13 cellular contexts compared by ENCODE assay signal in genomic region chr2:174340400-174341300, GRCh38. TPM values are rescaled to one million over a fixed set of nuclear protein-coding genes. Genes with fewer than 3 reads are reported as not detected.
DNase-seq lines count a peak whose midpoint lies in the region; ATAC-seq and TF ChIP-seq lines count a peak whose summit lies in the region.
"Had no signal": no experiment of that assay in that cellular context is flagged by ENCODE, and none has a peak within 500 bp of the region (broad histone marks: within the 10 kb centered on the region; RNA-seq: fewer than 3 reads in every experiment).

No MANE protein-coding gene starts in this region.

- POLR2A ChIA-PET in PC-3 (lab: Charles Lee; ENCODE audit: unreplicated experiment), result interaction anchor here (0.8 kb wide), 1 partner anchor 1362 kb away, joined by 3 read pairs; no protein-coding TSS in a partner anchor

- intact Hi-C loops in activated naive CD4-positive, alpha-beta T cell treated with anti-CD3 and anti-CD28 coated beads for 36 hours (cut with micrococcal nuclease), result loop anchor here (1.0 to 10.0 kb wide), 16 partner anchors 9 to 1313 kb away; partner anchors contain the start of gene SP3
- intact Hi-C loops in PC-3 (cut with micrococcal nuclease), result loop anchor here (1.0 to 10.0 kb wide), 4 partner anchors 182 to 1126 kb away; no protein-coding TSS in a partner anchor

- peak overlapping the region; percentile 65 for H3K9ac ChIP-seq in PC-3 (ENCODE audit: low read length)
- H3K9ac ChIP-seq: BLaER1 treated with 17β-estradiol and CSF1 and Interleukin-3, amounts not matched to agents 10 nM and 100 nM had no signal

- H3K79me2 ChIP-seq in PC-3 (ENCODE audit: low read length) (no peaks in the 10 kb centered on the region), hepatocyte (no peaks in the 10 kb centered on the region)

- no peaks in the 10 kb centered on the region for H3K9me3 Mint-ChIP-seq in activated naive CD4-positive, alpha-beta T cell treated with anti-CD3 and anti-CD28 coated beads, Interleukin-2, amount 10 ng/mL, durations not matched to agents 7 days and 5 days
- no peaks in the 10 kb centered on the region for H3K9me3 Mint-ChIP-seq in activated naive CD4-positive, alpha-beta T cell treated with anti-CD3 and anti-CD28 coated beads for 36 hours
- no peaks in the 10 kb centered on the region for H3K9me3 Mint-ChIP-seq in stimulated activated effector memory CD8-positive, alpha-beta T cell treated with anti-CD3 and anti-CD28 coated beads, Interleukin-12 subunit alpha, Interleukin-12 subunit beta, amount 100 ng/mL, for 72 hours

- H3K27me3 Mint-ChIP-seq in activated naive CD4-positive, alpha-beta T cell treated with anti-CD3 and anti-CD28 coated beads, Interleukin-2, amount 10 ng/mL, durations not matched to agents 7 days and 5 days, result peaks cover 91% of the 10 kb centered on the region
- H3K27me3 Mint-ChIP-seq in activated naive CD4-positive, alpha-beta T cell treated with anti-CD3 and anti-CD28 coated beads for 36 hours (ENCODE audit: low read depth), result peaks cover 59% of the 10 kb centered on the region

- H3K9me3 ChIP-seq in PC-3 (ENCODE audit: low read length) (no peaks in the 10 kb centered on the region), hepatocyte (ENCODE audit: low read depth) (no peaks in the 10 kb centered on the region)

- no peaks in the 10 kb centered on the region for H3K36me3 ChIP-seq in PC-3 (ENCODE audit: low read depth, low read length)
- H3K36me3 ChIP-seq in hepatocyte (replicated peaks; ENCODE audit: insufficient read depth, low read depth), result no peaks in the 10 kb centered on the region
- H3K36me3 ChIP-seq: BLaER1 treated with 17β-estradiol and CSF1 and Interleukin-3, amounts not matched to agents 10 nM and 100 nM had no signal

- H3K4me2 ChIP-seq in PC-3 (ENCODE audit: low read length) (peak overlapping the region; percentile 83), hepatocyte (peak overlapping the region; percentile 66)

- WGBS in hepatocyte (ENCODE audit: low lambda C conversion rate, missing lambda C conversion rate), result 4% methylated on average over 61 of the region's 70 CpGs

- DNase-seq in activated naive CD4-positive, alpha-beta T cell treated with anti-CD3 and anti-CD28 coated beads, Interleukin-2, amount 10 ng/mL, durations not matched to agents 7 days and 5 days, result no peak
- DNase-seq in activated naive CD4-positive, alpha-beta T cell treated with anti-CD3 and anti-CD28 coated beads for 36 hours, result no peak
- DNase-seq in PC-3 (peak; percentile 20), hepatocyte (ENCODE audit: low spot score) (peak; percentile 27), medulla oblongata (ENCODE audit: extremely low spot score) (no peak)
- no peak for DNase-seq in stimulated activated effector memory CD8-positive, alpha-beta T cell treated with anti-CD3 and anti-CD28 coated beads, Interleukin-12 subunit alpha, Interleukin-12 subunit beta, amount 100 ng/mL, for 72 hours (ENCODE audit: low spot score in 2 of 2)
- DNase-seq: cerebellar nuclear complex had no signal

- H4K20me1 ChIP-seq in PC-3 (ENCODE audit: low read length) (no peaks in the 10 kb centered on the region), hepatocyte (ENCODE audit: insufficient read depth, poor library complexity, severe bottlenecking) (peaks cover 2% of the 10 kb centered on the region)

- no peaks in the 10 kb centered on the region for H3F3A ChIP-seq in PC-3 (ENCODE audit: low read length, unreplicated experiment)

- H2AFZ ChIP-seq in PC-3 (ENCODE audit: low read length) (peak overlapping the region; percentile 92), hepatocyte (no peak overlapping the region)

- no TSS peak for BruUV-seq in PC-3 (replicated peaks; lab: Mats Ljungman, UMichigan)

- CTCF ChIA-PET in activated naive CD4-positive, alpha-beta T cell treated with anti-CD3 and anti-CD28 coated beads, Interleukin-2, amount 10 ng/mL, durations not matched to agents 7 days and 5 days (lab: Charles Lee), result interaction anchor here (0.7 to 2.2 kb wide), 16 partner anchors 9 to 940 kb away, joined by 3 to 14 read pairs (median 6); no protein-coding TSS in a partner anchor
- CTCF ChIA-PET in activated naive CD4-positive, alpha-beta T cell treated with anti-CD3 and anti-CD28 coated beads for 36 hours (lab: Charles Lee), result interaction anchor here (0.6 to 2.9 kb wide), 34 partner anchors 9 to 1313 kb away, joined by 3 to 22 read pairs (median 4); no protein-coding TSS in a partner anchor
- CTCF ChIA-PET in PC-3 (lab: Charles Lee), result interaction anchor here (0.6 to 1.1 kb wide), 10 partner anchors 9 to 456 kb away, joined by 3 to 9 read pairs (median 4); partner anchors contain the start of gene OLA1

- H3K27ac Mint-ChIP-seq in activated naive CD4-positive, alpha-beta T cell treated with anti-CD3 and anti-CD28 coated beads, Interleukin-2, amount 10 ng/mL, durations not matched to agents 7 days and 5 days, result peak overlapping the region; percentile 46
- H3K27ac Mint-ChIP-seq in activated naive CD4-positive, alpha-beta T cell treated with anti-CD3 and anti-CD28 coated beads for 36 hours, result no peak overlapping the region
- H3K27ac Mint-ChIP-seq in stimulated activated effector memory CD8-positive, alpha-beta T cell treated with anti-CD3 and anti-CD28 coated beads, Interleukin-12 subunit alpha, Interleukin-12 subunit beta, amount 100 ng/mL, for 72 hours, result peak overlapping the region; percentile 11

- peaks cover 3% of the 10 kb centered on the region for H3K36me3 Mint-ChIP-seq in activated naive CD4-positive, alpha-beta T cell treated with anti-CD3 and anti-CD28 coated beads, Interleukin-2, amount 10 ng/mL, durations not matched to agents 7 days and 5 days
- H3K36me3 Mint-ChIP-seq in activated naive CD4-positive, alpha-beta T cell treated with anti-CD3 and anti-CD28 coated beads for 36 hours (ENCODE audit: low read depth), result no peaks in the 10 kb centered on the region
- H3K36me3 Mint-ChIP-seq in stimulated activated effector memory CD8-positive, alpha-beta T cell treated with anti-CD3 and anti-CD28 coated beads, Interleukin-12 subunit alpha, Interleukin-12 subunit beta, amount 100 ng/mL, for 72 hours, result peaks cover 14% of the 10 kb centered on the region

- H3K4me3 ChIP-seq in PC-3 (ENCODE audit: low read length), result peak overlapping the region; percentile 62
- no peak overlapping the region for H3K4me3 ChIP-seq in hepatocyte

- H3K9me2 ChIP-seq in PC-3 (replicated peaks; ENCODE audit: low read length), result no peaks in the 10 kb centered on the region
- no peaks in the 10 kb centered on the region for H3K9me2 ChIP-seq in hepatocyte (replicated peaks; ENCODE audit: insufficient read depth)

- ATAC-seq in PC-3, result peak; percentile 41
- ATAC-seq in stimulated activated effector memory CD8-positive, alpha-beta T cell treated with anti-CD3 and anti-CD28 coated beads, Interleukin-12 subunit alpha, Interleukin-12 subunit beta, amount 100 ng/mL, for 72 hours, result no peak
- no peak for ATAC-seq in HG03159 (IDR thresholded peaks at IDR 0.05; ENCODE audit: unreplicated experiment)
- ATAC-seq in GM18519 (IDR thresholded peaks at IDR 0.05; ENCODE audit: low FRiP score, unreplicated experiment), result no peak

- H3K4me1 Mint-ChIP-seq in activated naive CD4-positive, alpha-beta T cell treated with anti-CD3 and anti-CD28 coated beads, Interleukin-2, amount 10 ng/mL, durations not matched to agents 7 days and 5 days, result peaks cover 44% of the 10 kb centered on the region
- peaks cover 37% of the 10 kb centered on the region for H3K4me1 Mint-ChIP-seq in activated naive CD4-positive, alpha-beta T cell treated with anti-CD3 and anti-CD28 coated beads for 36 hours (ENCODE audit: low read depth)
- H3K4me1 Mint-ChIP-seq in stimulated activated effector memory CD8-positive, alpha-beta T cell treated with anti-CD3 and anti-CD28 coated beads, Interleukin-12 subunit alpha, Interleukin-12 subunit beta, amount 100 ng/mL, for 72 hours, result peaks cover 45% of the 10 kb centered on the region

- H3K4me1 ChIP-seq in PC-3 (ENCODE audit: insufficient read depth, low read length) (peaks cover 23% of the 10 kb centered on the region), hepatocyte (ENCODE audit: insufficient read depth) (peaks cover 30% of the 10 kb centered on the region)

- no peak overlapping the region for H3K4me3 Mint-ChIP-seq in activated naive CD4-positive, alpha-beta T cell treated with anti-CD3 and anti-CD28 coated beads, Interleukin-2, amount 10 ng/mL, durations not matched to agents 7 days and 5 days
- H3K4me3 Mint-ChIP-seq in activated naive CD4-positive, alpha-beta T cell treated with anti-CD3 and anti-CD28 coated beads for 36 hours, result no peak overlapping the region
- peak overlapping the region; percentile 68 for H3K4me3 Mint-ChIP-seq in stimulated activated effector memory CD8-positive, alpha-beta T cell treated with anti-CD3 and anti-CD28 coated beads, Interleukin-12 subunit alpha, Interleukin-12 subunit beta, amount 100 ng/mL, for 72 hours

- H3K27me3 ChIP-seq in PC-3 (ENCODE audit: low read length) (no peaks in the 10 kb centered on the region), hepatocyte (peaks cover 94% of the 10 kb centered on the region)

- no peak for TF ChIP-seq CTCF in PC-3 (conservative IDR thresholded peaks at IDR 0.05; ENCODE audit: low read depth, low read length)
- TF ChIP-seq CTCF in hepatocyte (IDR thresholded peaks at IDR 0.05; ENCODE audit: poor library complexity), result no peak

- peak overlapping the region; percentile 21 for H3K27ac ChIP-seq in PC-3 (ENCODE audit: low read length)
- no peak overlapping the region for H3K27ac ChIP-seq in hepatocyte
- H3K27ac ChIP-seq: BLaER1 treated with 17β-estradiol and CSF1 and Interleukin-3, amounts not matched to agents 10 nM and 100 nM; VCaP had no signal

RNA-seq across cellular contexts. Expression of gene SP9, which starts 5.9 kb away (rescaled TPM):
- total RNA-seq in activated naive CD4-positive, alpha-beta T cell treated with anti-CD3 and anti-CD28 coated beads for 36 hours, result not detected
- total RNA-seq in PC-3 (2014; rRNA removed), result not detected in 2 replicates
- total RNA-seq in hepatocyte, result not detected in 2 replicates
- polyA plus RNA-seq in hepatocyte, result 0.29 and 0.30 TPM in 2 replicates
- total RNA-seq: IMR-90, renal cortical epithelial cell had no signal
- polyA plus RNA-seq: IMR-90 had no signal

RNA-seq across cellular contexts. Expression of gene SCRN3, which starts 54.9 kb away (rescaled TPM):
- total RNA-seq in activated naive CD4-positive, alpha-beta T cell treated with anti-CD3 and anti-CD28 coated beads for 36 hours, result 10 to 100 TPM; 10.7 to 12.3 TPM
- 26.6 and 30.1 TPM in 2 replicates for total RNA-seq in PC-3 (2014; rRNA removed)
- 30.4 and 31.4 TPM in 2 replicates for total RNA-seq in hepatocyte
- polyA plus RNA-seq in hepatocyte, result 19.9 and 24.5 TPM in 2 replicates

Comparison
In these comparisons a context has a peak if more than half of its experiments do, and no peak if none do; other contexts are left out.
1. DNase-seq: peak in PC-3 (single experiment) and hepatocyte (single experiment); none in activated naive CD4-positive, alpha-beta T cell treated with anti-CD3 and anti-CD28 coated beads, Interleukin-2, amount 10 ng/mL, durations not matched to agents 7 days and 5 days (single experiment), activated naive CD4-positive, alpha-beta T cell treated with anti-CD3 and anti-CD28 coated beads for 36 hours (single experiment), stimulated activated effector memory CD8-positive, alpha-beta T cell treated with anti-CD3 and anti-CD28 coated beads, Interleukin-12 subunit alpha, Interleukin-12 subunit beta, amount 100 ng/mL, for 72 hours (0 of 2) and medulla oblongata (single experiment).